Comparison of ENCODE assay signal across 29 cellular contexts in genomic region chr10:55897436-55897835, GRCh38.
"Had no signal": no experiment of that assay in that cellular context is flagged by ENCODE, and none has a peak within 500 bp of the region (broad histone marks: within the 10 kb centered on the region; RNA-seq: fewer than 3 reads in every experiment).

No MANE protein-coding gene starts in this region.

- FAIRE-seq: islet of Langerhans, small intestine, TTC549 had no signal

- H3K9me3 ChIP-seq: ascending aorta, lower lobe of right lung, neutrophil, sigmoid colon, suprapubic skin, tibial nerve had no signal

- H3K4me3 ChIP-seq: ascending aorta, heart left ventricle, left lung, lower lobe of right lung, sigmoid colon, suprapubic skin, tibial nerve had no signal

- H3K4me1 Mint-ChIP-seq: activated naive CD8-positive, alpha-beta T cell treated with anti-CD3 and anti-CD28 coated beads for 36 hours; natural killer cell; stimulated activated memory B cell treated with anti-CD40 and anti-IgM and Interleukin-4, amounts not matched to agents 10 μg/mL and 1 μg/mL and 100 μg/mL, for 72 hours had no signal

- H3K27ac ChIP-seq: ascending aorta, brain microvascular endothelial cell, foreskin keratinocyte, heart left ventricle, left lung, lower lobe of right lung, neutrophil, sigmoid colon, suprapubic skin, tibial nerve, VCaP had no signal

- H3K27me3 Mint-ChIP-seq: activated naive CD8-positive, alpha-beta T cell treated with anti-CD3 and anti-CD28 coated beads for 36 hours; progenitor cell of endocrine pancreas; stimulated activated memory B cell treated with anti-CD40 and anti-IgM and Interleukin-4, amounts not matched to agents 10 μg/mL and 1 μg/mL and 100 μg/mL, for 72 hours had no signal

- H3K27ac Mint-ChIP-seq: activated naive CD4-positive, alpha-beta T cell treated with anti-CD3 and anti-CD28 coated beads for 36 hours; activated naive CD8-positive, alpha-beta T cell treated with anti-CD3 and anti-CD28 coated beads for 36 hours; natural killer cell; stimulated activated memory B cell treated with anti-CD40 and anti-IgM and Interleukin-4, amounts not matched to agents 10 μg/mL and 1 μg/mL and 100 μg/mL, for 72 hours had no signal

- H3K4me1 ChIP-seq: ascending aorta, foreskin keratinocyte, heart left ventricle, left lung, lower lobe of right lung, sigmoid colon, suprapubic skin, tibial nerve had no signal

- H3K4me3 Mint-ChIP-seq: activated naive CD4-positive, alpha-beta T cell treated with anti-CD3 and anti-CD28 coated beads for 36 hours; activated naive CD8-positive, alpha-beta T cell treated with anti-CD3 and anti-CD28 coated beads for 36 hours; natural killer cell; stimulated activated memory B cell treated with anti-CD40 and anti-IgM and Interleukin-4, amounts not matched to agents 10 μg/mL and 1 μg/mL and 100 μg/mL, for 72 hours had no signal

- H3K27me3 ChIP-seq: ascending aorta, brain microvascular endothelial cell, foreskin keratinocyte, heart left ventricle, left lung, neutrophil, sigmoid colon, suprapubic skin, tibial nerve had no signal

- H3K36me3 ChIP-seq: ascending aorta, brain microvascular endothelial cell, heart left ventricle, left lung, lower lobe of right lung, neutrophil, sigmoid colon, suprapubic skin, tibial nerve had no signal

- DNase-seq: activated CD4-positive, alpha-beta T cell treated with anti-CD3 and anti-CD28 coated beads for 48 hours; activated CD4-positive, alpha-beta T cell treated with anti-CD3 and anti-CD28 coated beads, Interleukin-2, amount 50 U/mL, for 48 hours; activated CD8-positive, alpha-beta memory T cell treated with anti-CD3 and anti-CD28 coated beads for 24 hours; activated effector memory CD4-positive, alpha-beta T cell treated with Interleukin-2 at 50 U/mL for 16 hours; activated naive CD4-positive, alpha-beta T cell treated with anti-CD3 and anti-CD28 coated beads for 36 hours; activated naive CD8-positive, alpha-beta T cell treated with anti-CD3 and anti-CD28 coated beads for 36 hours; brain microvascular endothelial cell; cortex of kidney; foreskin keratinocyte; heart left ventricle; hypothalamus; left lung; lower lobe of right lung; mesenchymal stem cell; natural killer cell; sigmoid colon; small intestine; stimulated activated CD4-positive, alpha-beta T cell treated with anti-CD3 and anti-CD28 coated beads, Interleukin-1b, Interleukin-23, amount 100 ng/mL, for 48 hours; stimulated activated CD4-positive, alpha-beta T cell treated with anti-CD3 and anti-CD28 coated beads, Interleukin-4, amount 100 ng/mL, for 4 hours; stimulated activated CD8-positive, alpha-beta memory T cell treated with anti-CD3 and anti-CD28 coated beads, Interleukin-4, amount 100 ng/mL, for 48 hours had no signal

- H3K36me3 Mint-ChIP-seq: activated naive CD8-positive, alpha-beta T cell treated with anti-CD3 and anti-CD28 coated beads for 36 hours; stimulated activated memory B cell treated with anti-CD40 and anti-IgM and Interleukin-4, amounts not matched to agents 10 μg/mL and 1 μg/mL and 100 μg/mL, for 72 hours had no signal
